In the genomic region with DNA sequence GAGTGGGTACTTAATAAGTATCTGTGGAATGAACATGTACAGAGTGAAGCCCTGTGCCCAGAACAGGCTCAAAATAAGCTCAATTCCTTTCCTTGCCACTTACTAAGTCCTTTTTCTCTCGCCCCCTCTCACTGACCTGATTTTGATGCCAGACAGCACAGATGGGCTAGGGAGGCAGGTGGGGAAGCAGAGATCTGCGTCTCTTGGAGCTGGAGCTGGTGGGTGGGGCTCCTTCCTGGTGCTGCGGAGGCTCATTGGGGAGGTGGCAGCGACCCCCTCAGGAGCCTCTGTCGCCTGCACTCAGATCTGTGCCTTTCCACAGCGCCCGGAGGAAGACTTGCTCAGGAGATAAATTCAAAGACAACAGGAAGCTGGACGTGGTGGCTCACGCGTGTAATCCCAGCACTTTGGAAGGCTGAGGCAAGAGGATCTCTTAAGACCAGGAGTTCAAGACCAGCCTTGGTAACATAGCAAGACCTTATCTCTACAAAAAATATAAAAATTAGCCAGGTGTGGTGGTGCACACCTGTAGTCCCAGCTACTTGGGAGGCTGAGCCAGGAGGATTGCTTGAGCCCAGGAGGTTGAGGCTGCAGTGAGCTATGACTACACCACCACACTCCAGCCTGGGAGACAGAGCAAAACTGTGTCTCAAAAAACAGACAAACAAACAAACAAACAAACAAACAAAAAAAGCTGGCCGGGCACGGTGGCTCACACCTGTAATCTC, we compare ENCODE assay signal across 28 cellular contexts. TPM values are rescaled to one million over a fixed set of nuclear protein-coding genes. Genes with fewer than 3 reads are reported as not detected.
A peak's percentile ranks its signal among the peaks of the same experiment; 100 is the strongest.
DNase-seq lines count a peak whose midpoint lies in the region; ATAC-seq and TF ChIP-seq lines count a peak whose summit lies in the region.
"Had no signal": no experiment of that assay in that cellular context is flagged by ENCODE, and none has a peak within 500 bp of the region (broad histone marks: within the 10 kb centered on the region; RNA-seq: fewer than 3 reads in every experiment).

No MANE protein-coding gene starts in this region.

- no peak overlapping the region for H4K8ac ChIP-seq in mesendoderm (ENCODE audit: low read depth, low read length)

- no peak overlapping the region for H3K27ac ChIP-seq in mesendoderm (ENCODE audit: low read depth, low read length)
- H3K27ac ChIP-seq in foreskin keratinocyte, result no peak overlapping the region
- no peak overlapping the region for H3K27ac ChIP-seq in body of pancreas
- H3K27ac ChIP-seq: cardiac muscle cell, esophagus muscularis mucosa, gastroesophageal sphincter, KMS-11, prostate gland, tibial artery had no signal

- no peak overlapping the region for H2BK5ac ChIP-seq in mesendoderm (ENCODE audit: low read length)

- H2BK15ac ChIP-seq in mesendoderm (replicated peaks; ENCODE audit: low read depth), result no peak overlapping the region

- H3K27me3 ChIP-seq in mesendoderm (ENCODE audit: insufficient read depth, low read length, poor library complexity), result no peaks in the 10 kb centered on the region
- no peaks in the 10 kb centered on the region for H3K27me3 ChIP-seq in foreskin keratinocyte
- H3K27me3 ChIP-seq in body of pancreas, result no peaks in the 10 kb centered on the region
- H3K27me3 ChIP-seq: cardiac muscle cell, esophagus muscularis mucosa, gastroesophageal sphincter, tibial artery had no signal

- H4K5ac ChIP-seq in mesendoderm (ENCODE audit: low read length), result no peak overlapping the region

- intact Hi-C loops in body of pancreas (cut with DNase I), result no loop called here

- H3K79me2 ChIP-seq in mesendoderm (ENCODE audit: control insufficient read depth, insufficient read depth, low read length), result peaks cover 34% of the 10 kb centered on the region

- ATAC-seq in foreskin keratinocyte, result no peak
- no peak for ATAC-seq in body of pancreas
- ATAC-seq: gastroesophageal sphincter; left colon; stimulated activated naive B cell treated with anti-CD40 and anti-IgM and Interleukin-4, amounts not matched to agents 10 μg/mL and 1 μg/mL and 100 μg/mL, for 72 hours had no signal

- H2BK120ac ChIP-seq in mesendoderm (ENCODE audit: low read depth, low read length), result no peak overlapping the region

- no peak overlapping the region for H3K18ac ChIP-seq in mesendoderm (ENCODE audit: low read length)

- H3K4me2 ChIP-seq in mesendoderm (ENCODE audit: low read length), result no peak overlapping the region
- H3K4me2 ChIP-seq: KMS-11 had no signal

- no peak for TF ChIP-seq CTCF in foreskin keratinocyte (conservative IDR thresholded peaks at IDR 0.05)
- TF ChIP-seq CTCF in body of pancreas (IDR thresholded peaks at IDR 0.05), result no peak

- H3K4me1 ChIP-seq in mesendoderm (ENCODE audit: control insufficient read depth, low read depth, low read length) (no peaks in the 10 kb centered on the region), foreskin keratinocyte (no peaks in the 10 kb centered on the region), body of pancreas (peaks cover 83% of the 10 kb centered on the region)

- no peak overlapping the region for H3K56ac ChIP-seq in mesendoderm (ENCODE audit: low read length)

- H2AK5ac ChIP-seq in mesendoderm (ENCODE audit: low read length), result no peak overlapping the region

- H3K36me3 ChIP-seq in mesendoderm (ENCODE audit: control insufficient read depth, insufficient read depth, low read length) (no peaks in the 10 kb centered on the region), body of pancreas (replicated peaks in 1 of 2; ENCODE audit: insufficient read depth in 1 of 2, low read depth in 2 of 2) (no peaks in the 10 kb centered on the region)
- H3K36me3 ChIP-seq: cardiac muscle cell, prostate gland had no signal

- DNase-seq in DMS 273 treated with DMSO at 0.1 percent for 48 hours (lab: John Stamatoyannopoulos, UW) (peak; percentile 69), NCI-H2171 (lab: John Stamatoyannopoulos, UW) (peak; percentile 83), cerebellar nuclear complex (lab: John Stamatoyannopoulos, UW) (peak; percentile 68 to 86), mesendoderm (peak; percentile 41), foreskin keratinocyte (no peak), T-helper 1 cell (no peak), body of pancreas (no peak), T1000 (lab: John Stamatoyannopoulos, UW) (no peak)
- DNase-seq: activated CD4-positive, alpha-beta T cell treated with anti-CD3 and anti-CD28 coated beads, Interleukin-2, amount 10 ng/mL, durations not matched to agents 24 days and 14 days; activated CD8-positive, alpha-beta memory T cell treated with anti-CD3 and anti-CD28 coated beads, Interleukin-2, amount 50 U/mL, for 4 hours; activated effector memory CD4-positive, alpha-beta T cell treated with Interleukin-2 at 50 U/mL for 16 hours; CD4-positive, CD25-positive, alpha-beta regulatory T cell; effector CD4-positive, alpha-beta T cell; left colon; midbrain; NCI-H2029 treated with DMSO at 0.1 percent for 48 hours; NCI-H510A treated with DMSO at 0.1 percent for 48 hours; RPMI8226; stimulated activated CD4-positive, alpha-beta T cell treated with anti-CD3 and anti-CD28 coated beads, Interleukin-2, amount 100 ng/mL, for 24 hours; stimulated activated naive B cell treated with anti-CD40 and anti-IgM and Interleukin-4, amounts not matched to agents 10 μg/mL and 1 μg/mL and 100 μg/mL, for 72 hours; tibial artery had no signal

- no peak overlapping the region for H3K23ac ChIP-seq in mesendoderm (ENCODE audit: low read length)

- no peak overlapping the region for H3K9ac ChIP-seq in mesendoderm (ENCODE audit: low read length)
- H3K9ac ChIP-seq: KMS-11 had no signal

- H3K4me3 ChIP-seq in mesendoderm (ENCODE audit: low read length) (no peak overlapping the region), body of pancreas (no peak overlapping the region)
- H3K4me3 ChIP-seq: cardiac muscle cell, esophagus muscularis mucosa, gastroesophageal sphincter, prostate gland, tibial artery had no signal

- no peak for TF ChIP-seq POLR2A in body of pancreas (IDR thresholded peaks at IDR 0.05)

- H3K79me1 ChIP-seq in mesendoderm (ENCODE audit: low read length), result peaks cover 45% of the 10 kb centered on the region

- H3K9me3 ChIP-seq in body of pancreas, result no peaks in the 10 kb centered on the region
- H3K9me3 ChIP-seq: esophagus muscularis mucosa, gastroesophageal sphincter, prostate gland, tibial artery had no signal

- H3K4ac ChIP-seq in mesendoderm (ENCODE audit: low read depth, low read length), result no peak overlapping the region

- WGBS in mesendoderm (ENCODE audit: extremely low coverage, insufficient coverage, low lambda C conversion rate), result no CpG with 5 or more reads among the region's 12 CpGs
- WGBS in body of pancreas, 2 donors, result 79 to 91% methylated on average over 12 of the region's 12 CpGs

RNA-seq across cellular contexts. Expression of a gene that starts 14.6 kb away (rescaled TPM):
- 97.3 TPM for polyA plus RNA-seq in mesendoderm (2013, experiment 1 of 2)
- 103 TPM for polyA plus RNA-seq in mesendoderm (2013, experiment 2 of 2)
- total RNA-seq in foreskin keratinocyte (110 and 111 TPM in 2 replicates), body of pancreas (10 to 100 TPM; 46.2 to 96.2 TPM)
- polyA plus RNA-seq in foreskin keratinocyte, result 81.6 and 89.1 TPM in 2 replicates

RNA-seq across cellular contexts. Expression of a gene that starts 44.0 kb away (rescaled TPM):
- polyA plus RNA-seq in mesendoderm (2013, experiment 1 of 2), result 0.28 TPM
- 0.15 TPM for polyA plus RNA-seq in mesendoderm (2013, experiment 2 of 2)
- total RNA-seq in foreskin keratinocyte (0.11 and 0.24 TPM in 2 replicates), body of pancreas (not detected)
- 0.29 and 0.38 TPM in 2 replicates for polyA plus RNA-seq in foreskin keratinocyte
- total RNA-seq: HT1080, skeletal muscle tissue had no signal

RNA-seq across cellular contexts. Expression of a gene that starts 52.3 kb away (rescaled TPM):
- polyA plus RNA-seq in mesendoderm (2013, experiment 1 of 2), result not detected
- not detected for polyA plus RNA-seq in mesendoderm (2013, experiment 2 of 2)
- total RNA-seq in foreskin keratinocyte (not detected in 2 replicates), body of pancreas (not detected)
- polyA plus RNA-seq in foreskin keratinocyte, result not detected in 2 replicates
- total RNA-seq: activated CD4-positive, alpha-beta T cell treated with anti-CD3 and anti-CD28 coated beads, Interleukin-2, amount 10 ng/mL, durations not matched to agents 24 days and 14 days; cardiac muscle cell; CD4-positive, CD25-positive, alpha-beta regulatory T cell; esophagus muscularis mucosa; gastroesophageal sphincter; prostate gland; skeletal muscle tissue had no signal
- polyA plus RNA-seq: CD4-positive, CD25-positive, alpha-beta regulatory T cell had no signal

Comparison
In these comparisons a context has a peak if more than half of its experiments do, and no peak if none do; other contexts are left out.
1. DNase-seq: peak in DMS 273 treated with DMSO at 0.1 percent for 48 hours (single experiment), NCI-H2171 (single experiment), cerebellar nuclear complex (2 of 2) and mesendoderm (single experiment); none in foreskin keratinocyte (0 of 2), T-helper 1 cell (0 of 5), body of pancreas (0 of 4) and T1000 (single experiment).